8 cellular contexts compared by ENCODE assay signal in genomic region chr12:55965941-55966407, GRCh38. TPM values are rescaled to one million over a fixed set of nuclear protein-coding genes. Genes with fewer than 3 reads are reported as not detected.
DNase-seq lines count a peak whose midpoint lies in the region; ATAC-seq and TF ChIP-seq lines count a peak whose summit lies in the region.

Gene PMEL, minus strand, starts transcription at chr12:55966042. Its CDS starts 31 bp downstream, at chr12:55966011.

- peak; percentile 5 for ATAC-seq in activated CD4-positive, alpha-beta T cell treated with anti-CD3 and anti-CD28 coated beads for 36 hours
- ATAC-seq in psoas muscle (peak in 3 of 4 donors; percentile 3 to 23 (median 6)), GM21737 (IDR thresholded peaks at IDR 0.05; ENCODE audit: unreplicated experiment) (no peak), GM18505 (IDR thresholded peaks at IDR 0.05; ENCODE audit: unreplicated experiment) (no peak)

- intact Hi-C loops in activated CD4-positive, alpha-beta T cell treated with anti-CD3 and anti-CD28 coated beads for 36 hours (cut with DNase I, micrococcal nuclease), result loop anchor here in 1 of 2 experiments (1.0 to 2.0 kb wide), 2 partner anchors 137 to 149 kb away; partner anchors contain the start of genes DNAJC14 and SARNP
- intact Hi-C loops in psoas muscle (cut with DNase I), result loop anchor here (5.0 kb wide), 1 partner anchor 34 kb away; the partner anchor contains the start of gene DGKA (in 2 of the 2)

- CTCF ChIA-PET in activated CD4-positive, alpha-beta T cell treated with anti-CD3 and anti-CD28 coated beads for 36 hours (lab: Charles Lee), result interaction anchor here (1.6 kb wide), 1 partner anchor 227 kb away, joined by 3 read pairs; no protein-coding TSS in a partner anchor

- WGBS in psoas muscle, 3 donors, result 4 to 9% (median 7%) methylated on average over 4 of the region's 4 CpGs

- peak within 1 kb of the TSS; percentile 99 for H3K4me3 Mint-ChIP-seq in activated CD4-positive, alpha-beta T cell treated with anti-CD3 and anti-CD28 coated beads for 36 hours
- peak within 1 kb of the TSS; percentile 89 for H3K4me3 Mint-ChIP-seq in glutamatergic neuron (ENCODE audit: unreplicated experiment)

- H3K9me3 Mint-ChIP-seq in activated CD4-positive, alpha-beta T cell treated with anti-CD3 and anti-CD28 coated beads for 36 hours (ENCODE audit: low read depth), result no peaks in the 10 kb centered on the region
- peaks cover 8% of the 10 kb centered on the region for H3K9me3 Mint-ChIP-seq in glutamatergic neuron (ENCODE audit: unreplicated experiment)

- peak within 1 kb of the TSS; percentile 94 for H3K27ac Mint-ChIP-seq in activated CD4-positive, alpha-beta T cell treated with anti-CD3 and anti-CD28 coated beads for 36 hours
- H3K27ac Mint-ChIP-seq in glutamatergic neuron (ENCODE audit: unreplicated experiment), result peak within 1 kb of the TSS; percentile 96

- H3K4me3 ChIP-seq in WI38 (ENCODE audit: low read depth, low read length) (peak within 1 kb of the TSS; percentile 68), psoas muscle (peak within 1 kb of the TSS; percentile 76)

- no peak for TF ChIP-seq POLR2A in GM18505 (IDR thresholded peaks at IDR 0.05; ENCODE audit: borderline replicate concordance, extremely low read depth, insufficient read depth, insufficient read length)

- H3K27me3 Mint-ChIP-seq in activated CD4-positive, alpha-beta T cell treated with anti-CD3 and anti-CD28 coated beads for 36 hours, result no peaks in the 10 kb centered on the region
- peaks cover 10% of the 10 kb centered on the region for H3K27me3 Mint-ChIP-seq in glutamatergic neuron (ENCODE audit: unreplicated experiment)

- peaks cover 25% of the 10 kb centered on the region for H3K36me3 Mint-ChIP-seq in activated CD4-positive, alpha-beta T cell treated with anti-CD3 and anti-CD28 coated beads for 36 hours (ENCODE audit: low read depth)
- H3K36me3 Mint-ChIP-seq in glutamatergic neuron (ENCODE audit: unreplicated experiment), result no peaks in the 10 kb centered on the region

- TF ChIP-seq CTCF in WI38 (IDR thresholded peaks at IDR 0.05; ENCODE audit: low read depth, low read length) (no peak), glutamatergic neuron (IDR thresholded peaks at IDR 0.05; ENCODE audit: partially characterized antibody, unreplicated experiment) (no peak), psoas muscle (IDR thresholded peaks at IDR 0.05) (no peak)

- H3K9me3 ChIP-seq in psoas muscle, result no peaks in the 10 kb centered on the region

- peaks cover 5% of the 10 kb centered on the region for H3K4me1 ChIP-seq in psoas muscle

- peaks cover 0 to 7% of the 10 kb centered on the region in 2 donors for H3K36me3 ChIP-seq in psoas muscle (ENCODE audit: insufficient read depth in 1 of 2, low read depth in 1 of 2)

- H3K27ac ChIP-seq in psoas muscle, result peak within 1 kb of the TSS; percentile 73

- POLR2A ChIA-PET in activated CD4-positive, alpha-beta T cell treated with anti-CD3 and anti-CD28 coated beads for 36 hours (lab: Charles Lee), result no interaction called here

- H3K4me1 Mint-ChIP-seq in activated CD4-positive, alpha-beta T cell treated with anti-CD3 and anti-CD28 coated beads for 36 hours, result peaks cover 30% of the 10 kb centered on the region
- H3K4me1 Mint-ChIP-seq in glutamatergic neuron (ENCODE audit: low read depth, unreplicated experiment), result peaks cover 12% of the 10 kb centered on the region

- H3K27me3 ChIP-seq in psoas muscle (ENCODE audit: insufficient read depth in 3 of 3, low read length in 2 of 3), result no peaks in the 10 kb centered on the region

- DNase-seq in activated CD4-positive, alpha-beta T cell treated with anti-CD3 and anti-CD28 coated beads for 36 hours, result no peak
- no peak for DNase-seq in activated CD4-positive, alpha-beta T cell treated with anti-CD3 and anti-CD28 coated beads for 48 hours
- DNase-seq in glutamatergic neuron (peak; percentile 46), psoas muscle (no peak), COR-L47 (lab: John Stamatoyannopoulos, UW) (no peak)

RNA-seq across cellular contexts. Expression of gene PMEL, which starts in this region (rescaled TPM):
- 1 to 10 TPM in 1 of 2 experiments, under 1 TPM in 1; 0.86 to 1.2 TPM for total RNA-seq in activated CD4-positive, alpha-beta T cell treated with anti-CD3 and anti-CD28 coated beads for 36 hours
- total RNA-seq in glutamatergic neuron (ENCODE audit: unreplicated experiment) (851 TPM), psoas muscle (under 1 TPM in 1 of 4 donors, not detected in 3; 0.37 TPM)
- under 1 TPM; 0.14 to 0.23 (median 0.20) TPM for polyA plus RNA-seq in psoas muscle

Comparison
In these comparisons a context has a peak if more than half of its experiments do, and no peak if none do; other contexts are left out.
1. RNA of gene PMEL (total RNA-seq): 851 TPM in glutamatergic neuron (single experiment); 0.86 to 1.2 TPM in activated CD4-positive, alpha-beta T cell treated with anti-CD3 and anti-CD28 coated beads for 36 hours and 0.37 TPM in psoas muscle; every median in the first group is over 100 times any median in the second.
2. Peak in ATAC-seq, H3K4me3 ChIP-seq and H3K27ac ChIP-seq in psoas muscle; RNA of the gene not detected or under 1 TPM.